In the genomic region with DNA sequence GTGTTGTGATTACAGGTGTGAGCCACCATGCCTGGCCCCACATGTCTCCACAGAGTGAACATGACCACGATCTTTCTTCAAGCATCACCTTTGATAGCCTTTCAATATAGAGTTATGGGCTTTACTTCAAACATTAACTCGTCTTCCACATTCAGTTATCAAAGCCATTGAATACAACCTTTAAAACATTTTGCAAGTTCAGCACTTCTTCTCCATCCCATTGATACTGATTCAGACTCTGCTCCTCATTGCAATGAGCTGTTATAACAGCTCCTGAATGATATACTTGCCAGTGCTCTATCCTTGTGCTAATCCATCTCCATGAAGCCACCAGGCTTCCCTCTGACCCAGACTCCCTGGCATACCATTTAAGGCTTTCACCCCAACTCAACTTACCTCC, we compare ENCODE assay signal across 27 cellular contexts.
"Had no signal": no experiment of that assay in that cellular context is flagged by ENCODE, and none has a peak within 500 bp of the region (broad histone marks: within the 10 kb centered on the region; RNA-seq: fewer than 3 reads in every experiment).

No MANE protein-coding gene starts in this region.

- H3K4me3 ChIP-seq: colonic mucosa, esophagus squamous epithelium, gastrocnemius medialis, heart right ventricle, left lung, lower lobe of right lung, mucosa of descending colon had no signal

- DNase-seq: colonic mucosa; cortex of kidney; effector CD8-positive, alpha-beta T cell; effector memory CD8-positive, alpha-beta T cell; endodermal cell; erythroblast; esophagus squamous epithelium; foreskin melanocyte; gastrocnemius medialis; glutamatergic neuron; head of caudate nucleus; heart right ventricle; hippocampal formation; left cardiac atrium; left lung; left ventricle myocardium superior; lower lobe of right lung; mesenchymal stem cell; mucosa of descending colon; naive B cell had no signal

- FAIRE-seq: endometrium, islet of Langerhans, keratinocyte had no signal

- H3K4me3 Mint-ChIP-seq: dendritic cell treated with granulocyte-macrophage colony-stimulating factor and Interleukin-4, amounts not matched to agents 40 ng/mL and 50 ng/mL, for 4 days; effector memory CD8-positive, alpha-beta T cell; endodermal cell; mesothelial cell of epicardium; naive B cell had no signal

- H3K4me1 ChIP-seq: gastrocnemius medialis, left lung, lower lobe of right lung had no signal

- H3K36me3 ChIP-seq: colonic mucosa, esophagus squamous epithelium, gastrocnemius medialis, heart right ventricle, left lung, lower lobe of right lung had no signal

- H3K27me3 ChIP-seq: colonic mucosa, esophagus squamous epithelium, gastrocnemius medialis, heart right ventricle, left lung had no signal

- ATAC-seq: effector memory CD8-positive, alpha-beta T cell; esophagus mucosa; gastrocnemius medialis; heart right ventricle; left cardiac atrium; left lung; left ventricle myocardium superior; lower lobe of right lung; mucosa of descending colon had no signal

- H3K27ac ChIP-seq: colonic mucosa, epithelial cell of prostate, esophagus squamous epithelium, gastrocnemius medialis, heart right ventricle, left lung, lower lobe of right lung had no signal

- H3K36me3 Mint-ChIP-seq: mesothelial cell of epicardium had no signal

- H3K27me3 Mint-ChIP-seq: naive B cell had no signal

- H3K9me3 ChIP-seq: colonic mucosa, esophagus squamous epithelium, gastrocnemius medialis, lower lobe of right lung, mucosa of descending colon had no signal

- H3K27ac Mint-ChIP-seq: dendritic cell treated with granulocyte-macrophage colony-stimulating factor and Interleukin-4, amounts not matched to agents 40 ng/mL and 50 ng/mL, for 4 days; effector memory CD8-positive, alpha-beta T cell; endodermal cell; mesothelial cell of epicardium had no signal
